In the genomic region with DNA sequence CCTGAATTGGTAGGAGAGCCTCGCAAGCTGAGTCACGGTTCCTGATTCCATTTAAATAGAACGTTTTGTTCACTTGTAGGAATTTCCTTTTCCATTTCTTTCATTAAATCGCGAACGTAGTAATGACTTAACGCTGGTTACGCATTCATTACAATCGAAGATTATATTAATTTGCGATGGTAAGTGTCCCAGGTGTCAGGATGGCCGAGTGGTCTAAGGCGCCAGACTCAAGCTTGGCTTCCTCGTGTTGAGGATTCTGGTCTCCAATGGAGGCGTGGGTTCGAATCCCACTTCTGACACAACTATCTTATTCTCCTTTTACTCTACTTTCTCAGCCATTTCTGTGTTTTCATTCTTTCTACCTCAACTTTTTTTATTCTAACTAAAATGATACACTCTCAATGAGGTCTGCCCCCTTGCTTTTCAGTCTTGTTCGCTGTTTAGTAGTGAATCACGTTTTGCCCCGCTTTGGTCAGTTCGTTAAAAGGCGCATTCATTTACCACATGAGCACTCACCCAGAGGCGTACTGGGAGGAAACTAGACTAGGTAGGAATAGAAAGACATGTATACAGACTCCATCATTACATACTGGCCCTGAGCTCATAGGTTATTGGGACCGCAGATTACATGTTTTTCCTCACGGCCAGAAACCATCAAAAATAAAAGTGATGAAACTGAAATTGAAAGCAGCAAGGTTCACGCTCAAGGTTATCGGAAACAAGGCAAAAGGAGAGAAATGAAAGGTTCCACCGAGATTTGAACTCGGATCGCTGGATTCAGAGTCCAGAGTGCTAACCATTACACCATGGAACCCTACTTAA, we compare ENCODE assay signal across 8 cellular contexts. TPM values are rescaled to one million over a fixed set of nuclear protein-coding genes. Genes with fewer than 3 reads are reported as not detected.
DNase-seq lines count a peak whose midpoint lies in the region; ATAC-seq and TF ChIP-seq lines count a peak whose summit lies in the region.

No MANE protein-coding gene starts in this region.

- peak overlapping the region; percentile 87 for H2AFZ ChIP-seq in neural progenitor cell (replicated peaks)

- peak overlapping the region; percentile 96 for H3K4me3 Mint-ChIP-seq in neural progenitor cell

- CTCF ChIA-PET in RWPE1 (lab: Yijun Ruan, JAX) = interaction anchor here (1.2 kb wide), 1 partner anchor 103 kb away, joined by 6 read pairs; no protein-coding TSS in a partner anchor

- ATAC-seq in GM21786 (IDR thresholded peaks at IDR 0.05; ENCODE audit: unreplicated experiment) (peak; percentile 62), foreskin keratinocyte (peak; percentile 81)

- H3K4me1 Mint-ChIP-seq in neural progenitor cell = peaks cover 21% of the 10 kb centered on the region

- H3K9ac ChIP-seq in neural progenitor cell = no peak overlapping the region
- H3K9ac ChIP-seq in subcutaneous abdominal adipose tissue (ENCODE audit: low read length in 5 of 5) = peak overlapping the region; percentile 16 to 95 (median 67)

- H3K27me3 Mint-ChIP-seq in neural progenitor cell (ENCODE audit: insufficient read depth, low read depth) = peaks cover 41% of the 10 kb centered on the region

- peaks cover 21% of the 10 kb centered on the region for H3K9me3 Mint-ChIP-seq in neural progenitor cell

- H3K36me3 Mint-ChIP-seq in neural progenitor cell = peaks cover 4% of the 10 kb centered on the region

- no peaks in the 10 kb centered on the region for H3K4me1 ChIP-seq in foreskin keratinocyte
- peaks cover 4% of the 10 kb centered on the region for H3K4me1 ChIP-seq in neural progenitor cell
- peaks cover 2 to 36% (median 23%) of the 10 kb centered on the region in 5 donors for H3K4me1 ChIP-seq in subcutaneous abdominal adipose tissue (ENCODE audit: control insufficient read depth in 5 of 5, insufficient read depth in 5 of 5, low read length in 5 of 5)

- H3K79me2 ChIP-seq in neural progenitor cell (ENCODE audit: low read depth) = no peaks in the 10 kb centered on the region

- H3K27ac Mint-ChIP-seq in neural progenitor cell = peak overlapping the region; percentile 78

- DNase-seq in DMS114 treated with DMSO at 0.1 percent for 48 hours (lab: John Stamatoyannopoulos, UW; ENCODE audit: unreplicated experiment) = peak; percentile 96
- peak; percentile 84 to 85 for DNase-seq in Kasumi-1 (lab: John Stamatoyannopoulos, UW)
- peak; percentile 54 for DNase-seq in RWPE1 (ENCODE audit: low spot score)
- DNase-seq in activated gamma-delta T cell treated with anti-CD3 and anti-CD28 coated beads, Interleukin-2, amount 50 U/mL, for 16 hours (ENCODE audit: low read depth) = peak; percentile 63
- peak; percentile 75 to 92 for DNase-seq in foreskin keratinocyte
- peak; percentile 89 for DNase-seq in neural progenitor cell (ENCODE audit: low spot score)

- no peaks in the 10 kb centered on the region for H3K27me3 ChIP-seq in foreskin keratinocyte
- no peaks in the 10 kb centered on the region for H3K27me3 ChIP-seq in neural progenitor cell
- no peaks in the 10 kb centered on the region for H3K27me3 ChIP-seq in subcutaneous abdominal adipose tissue (ENCODE audit: control insufficient read depth in 5 of 5, insufficient read depth in 4 of 5, low read length in 5 of 5)

- POLR2A ChIA-PET in RWPE1 (lab: Yijun Ruan, JAX; ENCODE audit: low non-redundant PET) = interaction anchor here (0.5 kb wide), 1 partner anchor 17 kb away, joined by 3 read pairs; the partner anchor contains the start of gene TRIM27

- H4K20me1 ChIP-seq in neural progenitor cell (ENCODE audit: low read depth) = no peaks in the 10 kb centered on the region

- H3K27ac ChIP-seq in RWPE1 (peak overlapping the region; percentile 79), foreskin keratinocyte (peak overlapping the region; percentile 59), neural progenitor cell (no peak overlapping the region), subcutaneous abdominal adipose tissue (ENCODE audit: low read depth, low read length) (peak overlapping the region; percentile 90)

- H3K36me3 ChIP-seq in neural progenitor cell = no peaks in the 10 kb centered on the region
- H3K36me3 ChIP-seq in subcutaneous abdominal adipose tissue (ENCODE audit: control insufficient read depth in 5 of 5, insufficient read depth in 5 of 5, low read length in 5 of 5) = no peaks in the 10 kb centered on the region

- TF ChIP-seq CTCF in RWPE1 (conservative IDR thresholded peaks at IDR 0.05; ENCODE audit: low read depth) = no peak
- TF ChIP-seq CTCF in foreskin keratinocyte (conservative IDR thresholded peaks at IDR 0.05) = peak; percentile 17
- no peak for TF ChIP-seq CTCF in neural progenitor cell (IDR thresholded peaks at IDR 0.05)

- H3K4me3 ChIP-seq in neural progenitor cell = peak overlapping the region; percentile 77
- peak overlapping the region; percentile 64 to 95 (median 82) for H3K4me3 ChIP-seq in subcutaneous abdominal adipose tissue (ENCODE audit: low read depth in 1 of 5, low read length in 5 of 5)

- peak overlapping the region; percentile 91 for H3K4me2 ChIP-seq in neural progenitor cell

- peaks cover 38% of the 10 kb centered on the region for H3F3A ChIP-seq in neural progenitor cell (ENCODE audit: low read depth)

- H3K9me3 ChIP-seq in neural progenitor cell (ENCODE audit: low read depth) (no peaks in the 10 kb centered on the region), subcutaneous abdominal adipose tissue (ENCODE audit: control insufficient read depth in 5 of 5, low read length in 5 of 5) (no peaks in the 10 kb centered on the region)

RNA-seq across cellular contexts. Expression of gene TRIM27, which starts 17.3 kb away (rescaled TPM):
- total RNA-seq in foreskin keratinocyte (50.9 and 60.1 TPM in 2 replicates), neural progenitor cell (ENCODE audit: low replicate concordance) (69.0 and 94.5 TPM in 2 replicates)
- polyA plus RNA-seq in foreskin keratinocyte = 35.0 and 37.5 TPM in 2 replicates
